Comparison of ENCODE assay signal across 14 cellular contexts in genomic region chr10:30103595-30104310, GRCh38. TPM values are rescaled to one million over a fixed set of nuclear protein-coding genes. Genes with fewer than 3 reads are reported as not detected.
"Had no signal": no experiment of that assay in that cellular context is flagged by ENCODE, and none has a peak within 500 bp of the region (broad histone marks: within the 10 kb centered on the region; RNA-seq: fewer than 3 reads in every experiment).

No MANE protein-coding gene starts in this region.

- H3K4me1 ChIP-seq: body of pancreas, lower lobe of right lung, parathyroid adenoma, right atrium auricular region, upper lobe of right lung had no signal

- ATAC-seq: body of pancreas, lower lobe of right lung, upper lobe of right lung had no signal

- H3K9ac ChIP-seq: parathyroid adenoma had no signal

- H3K36me3 ChIP-seq: lower lobe of right lung, right atrium auricular region, upper lobe of right lung had no signal

- H3K4me3 ChIP-seq: body of pancreas, lower lobe of right lung, right atrium auricular region, smooth muscle cell, upper lobe of right lung had no signal

- H3K27ac ChIP-seq: body of pancreas, lower lobe of right lung, parathyroid adenoma, right atrium auricular region, upper lobe of right lung had no signal

- H3K9me3 ChIP-seq: body of pancreas, lower lobe of right lung, right atrium auricular region, upper lobe of right lung had no signal

- H3K27me3 ChIP-seq: body of pancreas, right atrium auricular region, upper lobe of right lung had no signal

- DNase-seq: activated B cell treated with CpG ODN at 0.5 μM for 24 hours; activated CD4-positive, alpha-beta T cell treated with anti-CD3 and anti-CD28 coated beads, Interleukin-2, amount 10 ng/mL, durations not matched to agents 24 days and 14 days; activated CD8-positive, alpha-beta memory T cell treated with anti-CD3 and anti-CD28 coated beads for 24 hours; activated naive CD4-positive, alpha-beta T cell treated with anti-CD3 and anti-CD28 coated beads, Interleukin-2, amount 10 ng/mL, durations not matched to agents 7 days and 5 days; amniotic stem cell; body of pancreas; hypothalamus; lower lobe of right lung; midbrain; stimulated activated naive CD4-positive, alpha-beta T cell; upper lobe of right lung had no signal

RNA-seq across cellular contexts. Expression of gene JCAD, which starts 44.4 kb away (rescaled TPM):
- total RNA-seq: activated B cell treated with CpG ODN at 0.5 μM for 24 hours had no signal
